Comparison of ENCODE assay signal across 9 cellular contexts in genomic region chr19:45598267-45599011, GRCh38. TPM values are rescaled to one million over a fixed set of nuclear protein-coding genes. Genes with fewer than 3 reads are reported as not detected.
DNase-seq lines count a peak whose midpoint lies in the region; ATAC-seq, FAIRE-seq and TF ChIP-seq lines count a peak whose summit lies in the region.
"Had no signal": no experiment of that assay in that cellular context is flagged by ENCODE, and none has a peak within 500 bp of the region (broad histone marks: within the 10 kb centered on the region; RNA-seq: fewer than 3 reads in every experiment).

No MANE protein-coding gene starts in this region.

- H3F3A ChIP-seq in DOHH2 (ENCODE audit: control insufficient read depth, insufficient read depth), result no peaks in the 10 kb centered on the region

- H3K4me1 ChIP-seq in DOHH2 (ENCODE audit: control insufficient read depth, low read length) (peaks cover 28% of the 10 kb centered on the region), neutrophil (ENCODE audit: control insufficient read depth in 1 of 2, insufficient read depth in 1 of 2, low read depth in 1 of 2, low read length in 1 of 2) (peaks cover 56 to 66% of the 10 kb centered on the region in 2 experiments)

- H4K20me1 ChIP-seq in DOHH2 (ENCODE audit: control insufficient read depth, insufficient read depth, low read depth, low read length), result no peaks in the 10 kb centered on the region; the same call in 1 of the 2 replicates

- H3K27me3 ChIP-seq in DOHH2 (ENCODE audit: control insufficient read depth, low read length) (peaks cover 67% of the 10 kb centered on the region), dorsolateral prefrontal cortex (peaks cover 0 to 84% (median 57%) of the 10 kb centered on the region in 45 donors), neutrophil (peaks cover 34% of the 10 kb centered on the region)

- peak overlapping the region; percentile 72 for H3K4me2 ChIP-seq in DOHH2 (ENCODE audit: low read length)

- no peaks in the 10 kb centered on the region for H3K79me2 ChIP-seq in DOHH2 (ENCODE audit: control insufficient read depth, low read length)

- DNase-seq in Kasumi-1 (lab: John Stamatoyannopoulos, UW) (peak; percentile 29 to 32), dorsolateral prefrontal cortex (no peak), GM19239 (ENCODE audit: insufficient read length, low spot score) (no peak)
- DNase-seq: activated CD8-positive, alpha-beta memory T cell treated with anti-CD3 and anti-CD28 coated beads, Interleukin-2, amount 50 U/mL, for 4 hours had no signal

- H3K36me3 ChIP-seq in DOHH2 (ENCODE audit: control insufficient read depth, low read length), result no peaks in the 10 kb centered on the region
- H3K36me3 ChIP-seq in neutrophil, result no peaks in the 10 kb centered on the region

- TF ChIP-seq CTCF in DOHH2 (IDR thresholded peaks at IDR 0.05; ENCODE audit: low read depth, low read length, poor library complexity, severe bottlenecking) (no peak), dorsolateral prefrontal cortex (IDR thresholded peaks at IDR 0.05 in 54 of 56, conservative IDR thresholded peaks at IDR 0.05 in 2 of 56; ENCODE audit: low read depth in 1 of 56, partially characterized antibody in 56 of 56) (no peak), neutrophil (IDR thresholded peaks at IDR 0.05) (no peak)

- no peaks in the 10 kb centered on the region for H3K9me3 ChIP-seq in DOHH2 (ENCODE audit: control insufficient read depth, insufficient read depth, low read length)
- H3K9me3 ChIP-seq in neutrophil, result no peaks in the 10 kb centered on the region

- ATAC-seq in GM19395 (IDR thresholded peaks at IDR 0.05; ENCODE audit: unreplicated experiment), result no peak
- ATAC-seq in HG02642 (IDR thresholded peaks at IDR 0.05; ENCODE audit: poor library complexity, unreplicated experiment), result no peak
- no peak for ATAC-seq in GM21529 (IDR thresholded peaks at IDR 0.05; ENCODE audit: unreplicated experiment)

- no peaks in the 10 kb centered on the region for H3K9me2 ChIP-seq in DOHH2 (replicated peaks; ENCODE audit: control insufficient read depth, low read length)

- intact Hi-C loops in dorsolateral prefrontal cortex (cut with DNase I), result no loop called here

- FAIRE-seq in GM19239 (lab: Jason Lieb, UNC), result no peak

- H3K27ac ChIP-seq in DOHH2 (ENCODE audit: low read depth, low read length) (no peak overlapping the region), dorsolateral prefrontal cortex (peak overlapping the region in 52 of 59 donors; percentile 8 to 86 (median 63)), neutrophil (peak overlapping the region; percentile 82)

- peak overlapping the region; percentile 59 for H3K4me3 ChIP-seq in DOHH2 (ENCODE audit: low read length)
- H3K4me3 ChIP-seq in dorsolateral prefrontal cortex, result peak overlapping the region in 30 of 59 donors; percentile 1 to 67 (median 30)
- peak overlapping the region; percentile 48 to 50 for H3K4me3 ChIP-seq in neutrophil (ENCODE audit: low read depth in 1 of 2, low read length in 1 of 2)

RNA-seq across cellular contexts. Expression of gene GPR4, which starts 3.6 kb away (rescaled TPM):
- 10 to 100 TPM in 26 of 120 experiments, 1 to 10 TPM in 92, under 1 TPM in 2; 0.78 to 30.3 (median 6.6) TPM for total RNA-seq in dorsolateral prefrontal cortex

RNA-seq across cellular contexts. Expression of gene OPA3, which starts 13.8 kb away (rescaled TPM):
- 10 to 100 TPM in 98 of 120 experiments, 1 to 10 TPM in 22; 7.1 to 16.8 (median 11.5) TPM for total RNA-seq in dorsolateral prefrontal cortex

RNA-seq across cellular contexts. Expression of gene EML2, which starts 40.8 kb away (rescaled TPM):
- total RNA-seq in dorsolateral prefrontal cortex, result 100 to 1,000 TPM in 112 of 120 experiments, 10 to 100 TPM in 8; 86.4 to 266 (median 132) TPM

Comparison
In these comparisons a context has a peak if more than half of its experiments do, and no peak if none do; other contexts are left out.
1. DNase-seq: peak in Kasumi-1 (2 of 2); none in dorsolateral prefrontal cortex (0 of 10) and GM19239 (single experiment).
2. Peak in every context shown above with its lines, with median percentiles within 50 percentile points of each other: H3K4me3 ChIP-seq.